In the genomic region with DNA sequence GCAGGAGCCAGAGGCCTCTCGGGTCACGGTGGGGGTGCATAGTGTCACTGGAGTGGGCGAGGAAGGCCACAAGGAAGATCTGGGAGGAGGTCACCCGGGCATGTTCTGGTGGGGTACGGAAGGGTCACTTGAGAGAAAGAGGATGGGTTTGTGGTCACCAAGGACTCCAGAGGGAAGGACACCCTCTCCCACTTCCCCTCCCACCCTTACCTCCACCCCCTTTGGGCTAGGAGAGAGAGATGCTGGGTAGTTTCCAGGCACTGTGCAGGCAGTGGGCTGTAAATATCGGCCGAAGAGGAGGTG, we compare ENCODE assay signal across 8 cellular contexts. TPM values are rescaled to one million over a fixed set of nuclear protein-coding genes. Genes with fewer than 3 reads are reported as not detected.
DNase-seq lines count a peak whose midpoint lies in the region; ATAC-seq, FAIRE-seq and TF ChIP-seq lines count a peak whose summit lies in the region.

No MANE protein-coding gene starts in this region.

- H2BK5ac ChIP-seq in H9 (ENCODE audit: insufficient read length, low read length): no peak overlapping the region

- no peaks in the 10 kb centered on the region for H3K36me3 Mint-ChIP-seq in H9 (ENCODE audit: insufficient read depth in 1 of 3, low read depth in 3 of 3)
- no peaks in the 10 kb centered on the region for H3K36me3 Mint-ChIP-seq in activated T-helper 17 cell treated with anti-CD3 and anti-CD28 coated beads, Interleukin-2, amount 50 U/mL, for 72 hours (ENCODE audit: low read depth)

- no peak overlapping the region for H3K9ac ChIP-seq in H9 (ENCODE audit: extremely low read depth, insufficient read length, low read length)

- WGBS in H9 (ENCODE audit: extremely low coverage, insufficient read length, low lambda C conversion rate): no CpG with 5 or more reads among the region's 7 CpGs
- no CpG with 5 or more reads among the region's 7 CpGs for WGBS in iPS DF 6.9 (ENCODE audit: insufficient coverage, insufficient read length)
- WGBS in small intestine, 3 donors: 55 to 72% (median 57%) methylated on average over 7 of the region's 7 CpGs

- H3K18ac ChIP-seq in H9 (ENCODE audit: insufficient read length, low read depth, low read length): no peak overlapping the region

- H3K27me3 ChIP-seq in H9 (ENCODE audit: insufficient read depth, low read length): peaks cover 2% of the 10 kb centered on the region; the same call in 1 of the 2 replicates
- H3K27me3 ChIP-seq in iPS DF 6.9 (ENCODE audit: control insufficient read depth, insufficient read depth, low read length): peaks cover 8% of the 10 kb centered on the region; the same call in 1 of the 2 replicates
- H3K27me3 ChIP-seq in small intestine (ENCODE audit: control insufficient read depth in 2 of 2, insufficient read depth in 2 of 2, low read length in 2 of 2): no peaks in the 10 kb centered on the region

- H3K4me3 Mint-ChIP-seq in H9: peak overlapping the region; percentile 85 to 86
- H3K4me3 Mint-ChIP-seq in activated T-helper 17 cell treated with anti-CD3 and anti-CD28 coated beads, Interleukin-2, amount 50 U/mL, for 72 hours: peak overlapping the region; percentile 85

- peaks cover 13 to 14% of the 10 kb centered on the region in 2 experiments for H3K4me1 Mint-ChIP-seq in H9
- H3K4me1 Mint-ChIP-seq in activated T-helper 17 cell treated with anti-CD3 and anti-CD28 coated beads, Interleukin-2, amount 50 U/mL, for 72 hours: peaks cover 35% of the 10 kb centered on the region

- no peak for ATAC-seq in activated T-helper 17 cell treated with anti-CD3 and anti-CD28 coated beads, Interleukin-2, amount 50 U/mL, for 72 hours (replicated peaks)
- ATAC-seq in GM18505 (IDR thresholded peaks at IDR 0.05; ENCODE audit: unreplicated experiment): no peak
- no peak for ATAC-seq in GM18861 (IDR thresholded peaks at IDR 0.05; ENCODE audit: unreplicated experiment)

- H2BK20ac ChIP-seq in H9 (ENCODE audit: low read depth, low read length, poor library complexity, severe bottlenecking): no peak overlapping the region

- peak overlapping the region; percentile 85 for H3K4me2 ChIP-seq in H9 (ENCODE audit: insufficient read depth, insufficient read length, low read length)

- no peak overlapping the region for H3K27ac Mint-ChIP-seq in H9
- peak overlapping the region; percentile 83 for H3K27ac Mint-ChIP-seq in activated T-helper 17 cell treated with anti-CD3 and anti-CD28 coated beads, Interleukin-2, amount 50 U/mL, for 72 hours

- peaks cover 3% of the 10 kb centered on the region; the same call in 1 of the 2 replicates for H3K4me1 ChIP-seq in H9 (ENCODE audit: insufficient read depth, low read length)
- H3K4me1 ChIP-seq in iPS DF 6.9 (ENCODE audit: control insufficient read depth, insufficient read depth, low read length): peaks cover 5% of the 10 kb centered on the region; the same call in 1 of the 2 replicates
- H3K4me1 ChIP-seq in small intestine (ENCODE audit: control insufficient read depth in 2 of 2, insufficient read depth in 1 of 2, low read depth in 1 of 2, low read length in 1 of 2): peaks cover 4 to 6% of the 10 kb centered on the region in 2 donors

- H3K56ac ChIP-seq in H9 (ENCODE audit: insufficient read length, low read depth, low read length): no peak overlapping the region

- no peak overlapping the region for H3K27ac ChIP-seq in H9 (ENCODE audit: insufficient read length, low read depth, low read length)
- H3K27ac ChIP-seq in iPS DF 6.9 (ENCODE audit: low read length): no peak overlapping the region
- H3K27ac ChIP-seq in small intestine (ENCODE audit: low read depth in 1 of 2, low read length in 1 of 2): no peak overlapping the region

- FAIRE-seq in small intestine (lab: Jason Lieb, UNC): no peak

- TF ChIP-seq CTCF in H9 (conservative IDR thresholded peaks at IDR 0.05): no peak

- no peaks in the 10 kb centered on the region for H3K79me2 ChIP-seq in H9 (ENCODE audit: insufficient read depth, low read length)

- DNase-seq in H9: no peak
- no peak for DNase-seq in iPS DF 6.9 (ENCODE audit: low read depth, low spot score)
- DNase-seq in small intestine: no peak
- no peak for DNase-seq in AG20443 (ENCODE audit: low spot score)
- DNase-seq in stimulated activated CD4-positive, alpha-beta T cell treated with anti-CD3 and anti-CD28 coated beads, Interleukin-4, amount 100 ng/mL, for 4 hours: no peak

- H2AK5ac ChIP-seq in H9 (ENCODE audit: insufficient read length, low read length): no peak overlapping the region

- no peak overlapping the region for H4K91ac ChIP-seq in H9 (ENCODE audit: insufficient read length, low read depth, low read length)

- no peak overlapping the region for H2BK12ac ChIP-seq in H9 (ENCODE audit: insufficient read length, low read depth, low read length)

- H3K14ac ChIP-seq in H9 (ENCODE audit: insufficient read depth, low read length): no peak overlapping the region

- no peak overlapping the region for H4K5ac ChIP-seq in H9 (ENCODE audit: insufficient read length, low read depth, low read length)

- peaks cover 7% of the 10 kb centered on the region for H3K23me2 ChIP-seq in H9 (ENCODE audit: insufficient read length, low read depth, low read length, poor library complexity, severe bottlenecking)

- no peaks in the 10 kb centered on the region for H3K9me3 Mint-ChIP-seq in H9
- no peaks in the 10 kb centered on the region for H3K9me3 Mint-ChIP-seq in activated T-helper 17 cell treated with anti-CD3 and anti-CD28 coated beads, Interleukin-2, amount 50 U/mL, for 72 hours

- no peak overlapping the region for H4K8ac ChIP-seq in H9 (replicated peaks; ENCODE audit: insufficient read length, low read depth, low read length)

- H3K27me3 Mint-ChIP-seq in H9 (ENCODE audit: low read depth): peaks cover 59% of the 10 kb centered on the region
- no peaks in the 10 kb centered on the region for H3K27me3 Mint-ChIP-seq in activated T-helper 17 cell treated with anti-CD3 and anti-CD28 coated beads, Interleukin-2, amount 50 U/mL, for 72 hours

- H3K36me3 ChIP-seq in iPS DF 6.9 (ENCODE audit: control insufficient read depth, insufficient read depth, low read length) (no peaks in the 10 kb centered on the region; the same call in 1 of the 2 replicates), small intestine (ENCODE audit: control insufficient read depth in 2 of 2, insufficient read depth in 2 of 2, low read length in 2 of 2) (no peaks in the 10 kb centered on the region)

- no peak overlapping the region for H3K23ac ChIP-seq in H9 (ENCODE audit: insufficient read length, low read depth, low read length)

- H3K4me3 ChIP-seq in iPS DF 6.9 (ENCODE audit: low read length) (peak overlapping the region; percentile 98; the same call in 1 of the 2 replicates), small intestine (ENCODE audit: low read depth in 1 of 2, low read length in 2 of 2) (peak overlapping the region; percentile 49 to 86)

- no peak overlapping the region; the same call in 1 of the 2 replicates for H2BK15ac ChIP-seq in H9 (ENCODE audit: low read depth, low read length)

- no peak for TF ChIP-seq POLR2A in GM18505 (IDR thresholded peaks at IDR 0.05; ENCODE audit: borderline replicate concordance, extremely low read depth, insufficient read depth, insufficient read length)

- no peak overlapping the region for H2BK120ac ChIP-seq in H9 (ENCODE audit: low read depth, low read length, poor library complexity, severe bottlenecking)

- H3K9me3 ChIP-seq in H9 (ENCODE audit: control insufficient read depth, low read depth, low read length) (no peaks in the 10 kb centered on the region), iPS DF 6.9 (ENCODE audit: control insufficient read depth, insufficient read depth, low read length) (no peaks in the 10 kb centered on the region), small intestine (ENCODE audit: control insufficient read depth, low read depth) (no peaks in the 10 kb centered on the region)

- no peaks in the 10 kb centered on the region for H3K79me1 ChIP-seq in H9 (ENCODE audit: insufficient read depth, low read depth, low read length, poor library complexity, severe bottlenecking)

- no peak overlapping the region for H3T11ph ChIP-seq in H9 (ENCODE audit: low read length)

- H3K4ac ChIP-seq in H9 (ENCODE audit: low read depth, low read length): no peak overlapping the region

- H4K20me1 ChIP-seq in H9 (ENCODE audit: control insufficient read depth, insufficient read depth, insufficient read length): no peaks in the 10 kb centered on the region

- no peak overlapping the region for H2AFZ ChIP-seq in H9 (ENCODE audit: low read length)

RNA-seq across cellular contexts. Expression of gene AMIGO1, which starts 0.7 kb away (rescaled TPM):
- total RNA-seq in H9 (2021): 3.6 and 4.1 TPM in 2 replicates
- total RNA-seq in activated T-helper 17 cell treated with anti-CD3 and anti-CD28 coated beads, Interleukin-2, amount 50 U/mL, for 72 hours: 1 to 10 TPM; 1.1 to 1.2 TPM
- polyA plus RNA-seq in small intestine: 1 to 10 TPM; 1.6 to 2.9 (median 2.8) TPM

RNA-seq across cellular contexts. Expression of gene CYB561D1, which starts 14.9 kb away (rescaled TPM):
- 6.5 and 6.7 TPM in 2 replicates for total RNA-seq in H9 (2021)
- total RNA-seq in activated T-helper 17 cell treated with anti-CD3 and anti-CD28 coated beads, Interleukin-2, amount 50 U/mL, for 72 hours: 10 to 100 TPM in 1 of 2 donors, 1 to 10 TPM in 1; 7.6 to 19.2 TPM
- 1 to 10 TPM; 5.1 to 8.6 (median 6.5) TPM for polyA plus RNA-seq in small intestine

RNA-seq across cellular contexts. Expression of gene ATXN7L2, which starts 25.1 kb away (rescaled TPM):
- total RNA-seq in H9 (2021): 17.3 TPM in 2 replicates
- total RNA-seq in activated T-helper 17 cell treated with anti-CD3 and anti-CD28 coated beads, Interleukin-2, amount 50 U/mL, for 72 hours: 10 to 100 TPM; 14.5 to 15.3 TPM
- 1 to 10 TPM; 4.8 to 8.9 (median 7.0) TPM for polyA plus RNA-seq in small intestine

RNA-seq across cellular contexts. Expression of gene GPR61, which starts 30.8 kb away (rescaled TPM):
- total RNA-seq in H9 (2021): 0.24 and 0.48 TPM in 2 replicates
- total RNA-seq in activated T-helper 17 cell treated with anti-CD3 and anti-CD28 coated beads, Interleukin-2, amount 50 U/mL, for 72 hours: under 1 TPM in 1 of 2 donors, not detected in 1; 0.45 TPM
- polyA plus RNA-seq in small intestine: under 1 TPM in 1 of 3 donors, not detected in 2; 0.09 TPM

RNA-seq across cellular contexts. Expression of gene GNAI3, which starts 39.6 kb away (rescaled TPM):
- 9.8 and 9.9 TPM in 2 replicates for total RNA-seq in H9 (2021)
- total RNA-seq in activated T-helper 17 cell treated with anti-CD3 and anti-CD28 coated beads, Interleukin-2, amount 50 U/mL, for 72 hours: 10 to 100 TPM in 1 of 2 donors, 1 to 10 TPM in 1; 10.0 to 11.6 TPM
- polyA plus RNA-seq in small intestine: 1 to 10 TPM; 3.0 to 5.1 (median 3.1) TPM
